Comparison of ENCODE assay signal across 6 cellular contexts in genomic region chr18:33270297-33270696, GRCh38.
"Had no signal": no experiment of that assay in that cellular context is flagged by ENCODE, and none has a peak within 500 bp of the region (broad histone marks: within the 10 kb centered on the region; RNA-seq: fewer than 3 reads in every experiment).

No MANE protein-coding gene starts in this region.

- H3K4me3 ChIP-seq: K562 had no signal

- DNase-seq: IMR-90, KBM-7, KG1 had no signal

- ATAC-seq: HepG2, K562 had no signal

- H3K27ac ChIP-seq: HL-60 had no signal
